In genomic region chr11:86972734-86973133, GRCh38 we compare ENCODE assay signal across 39 cellular contexts.
"Had no signal": no experiment of that assay in that cellular context is flagged by ENCODE, and none has a peak within 500 bp of the region (broad histone marks: within the 10 kb centered on the region; RNA-seq: fewer than 3 reads in every experiment).

No MANE protein-coding gene starts in this region.

- H3K27me3 Mint-ChIP-seq: brain had no signal

- H3K36me3 Mint-ChIP-seq: activated naive CD4-positive, alpha-beta T cell treated with anti-CD3 and anti-CD28 coated beads, Interleukin-2, amount 10 ng/mL, durations not matched to agents 7 days and 5 days; activated naive CD8-positive, alpha-beta T cell treated with anti-CD3 and anti-CD28 coated beads for 36 hours had no signal

- H3K4me1 ChIP-seq: adrenal gland, body of pancreas, breast epithelium had no signal

- H3K9me3 ChIP-seq: adrenal gland, body of pancreas had no signal

- H3K27me3 ChIP-seq: adrenal gland, ascending aorta, body of pancreas, brain microvascular endothelial cell, breast epithelium, cardiac muscle cell had no signal

- H3K27ac ChIP-seq: adrenal gland, ascending aorta, body of pancreas, brain microvascular endothelial cell, breast epithelium, cardiac muscle cell had no signal

- H3K4me3 Mint-ChIP-seq: activated naive CD4-positive, alpha-beta T cell treated with anti-CD3 and anti-CD28 coated beads for 36 hours; activated naive CD4-positive, alpha-beta T cell treated with anti-CD3 and anti-CD28 coated beads, Interleukin-2, amount 10 ng/mL, durations not matched to agents 7 days and 5 days; activated naive CD4-positive, alpha-beta T cell treated with anti-CD3 and anti-CD28 coated beads, Interleukin-2, amount 50 U/mL, for 24 hours; activated naive CD8-positive, alpha-beta T cell; activated naive CD8-positive, alpha-beta T cell treated with anti-CD3 and anti-CD28 coated beads for 36 hours; activated naive CD8-positive, alpha-beta T cell treated with anti-CD3 and anti-CD28 coated beads, Interleukin-2, amount 10 ng/mL, durations not matched to agents 7 days and 5 days; activated naive CD8-positive, alpha-beta T cell treated with anti-CD3 and anti-CD28 coated beads, Interleukin-2, amount 50 U/mL, for 24 hours; activated T-cell treated with anti-CD3 and anti-CD28 coated beads, Interleukin-2, amount 50 U/mL, for 24 hours; activated T-cell treated with anti-CD3 and anti-CD28 coated beads, Interleukin-2, amount 50 U/mL, for 4 hours; activated T-cell treated with anti-CD3 and anti-CD28 coated beads, Interleukin-2, amount 50 U/mL, for 72 hours; activated T-helper 1 cell treated with anti-CD3 and anti-CD28 coated beads, Interleukin-12 subunit alpha, Interleukin-12 subunit beta, Interleukin-2, Interleukin-4 antibody, amounts not matched to agents 30 ng/mL and 10 ng/mL and 1 ng/mL, durations not matched to agents 14 hours and 24 hours and 36 hours; activated T-helper 17 cell treated with anti-CD3 and anti-CD28 coated beads, Interleukin-2, amount 50 U/mL, for 72 hours; brain; central memory CD8-positive, alpha-beta T cell had no signal

- H3K4me3 ChIP-seq: adrenal gland, ascending aorta, body of pancreas, breast epithelium, cardiac muscle cell had no signal

- FAIRE-seq: astrocyte, bronchial epithelial cell had no signal

- H3K36me3 ChIP-seq: adrenal gland, ascending aorta, brain microvascular endothelial cell, breast epithelium, cardiac muscle cell had no signal

- H3K4me1 Mint-ChIP-seq: activated naive CD4-positive, alpha-beta T cell treated with anti-CD3 and anti-CD28 coated beads, Interleukin-2, amount 10 ng/mL, durations not matched to agents 7 days and 5 days; activated naive CD4-positive, alpha-beta T cell treated with anti-CD3 and anti-CD28 coated beads, Interleukin-2, amount 50 U/mL, for 24 hours; activated naive CD8-positive, alpha-beta T cell treated with anti-CD3 and anti-CD28 coated beads for 36 hours; activated naive CD8-positive, alpha-beta T cell treated with anti-CD3 and anti-CD28 coated beads, Interleukin-2, amount 10 ng/mL, durations not matched to agents 7 days and 5 days; activated naive CD8-positive, alpha-beta T cell treated with anti-CD3 and anti-CD28 coated beads, Interleukin-2, amount 50 U/mL, for 24 hours; activated T-helper 17 cell treated with anti-CD3 and anti-CD28 coated beads, Interleukin-2, amount 50 U/mL, for 72 hours; brain; central memory CD8-positive, alpha-beta T cell had no signal

- H3K27ac Mint-ChIP-seq: activated naive CD4-positive, alpha-beta T cell treated with anti-CD3 and anti-CD28 coated beads for 36 hours; activated naive CD4-positive, alpha-beta T cell treated with anti-CD3 and anti-CD28 coated beads, Interleukin-2, amount 10 ng/mL, durations not matched to agents 7 days and 5 days; activated naive CD4-positive, alpha-beta T cell treated with anti-CD3 and anti-CD28 coated beads, Interleukin-2, amount 50 U/mL, for 24 hours; activated naive CD4-positive, alpha-beta T cell treated with anti-CD3 and anti-CD28 coated beads, Interleukin-2, amount 50 U/mL, for 72 hours; activated naive CD8-positive, alpha-beta T cell; activated naive CD8-positive, alpha-beta T cell treated with anti-CD3 and anti-CD28 coated beads for 36 hours; activated naive CD8-positive, alpha-beta T cell treated with anti-CD3 and anti-CD28 coated beads, Interleukin-2, amount 10 ng/mL, durations not matched to agents 7 days and 5 days; activated naive CD8-positive, alpha-beta T cell treated with anti-CD3 and anti-CD28 coated beads, Interleukin-2, amount 50 U/mL, for 24 hours; activated T-cell treated with anti-CD3 and anti-CD28 coated beads, Interleukin-2, amount 50 U/mL, for 24 hours; activated T-cell treated with anti-CD3 and anti-CD28 coated beads, Interleukin-2, amount 50 U/mL, for 72 hours; activated T-helper 1 cell treated with anti-CD3 and anti-CD28 coated beads, Interleukin-12 subunit alpha, Interleukin-12 subunit beta, Interleukin-2, Interleukin-4 antibody, amounts not matched to agents 30 ng/mL and 10 ng/mL and 1 ng/mL, durations not matched to agents 14 hours and 24 hours and 36 hours; activated T-helper 17 cell treated with anti-CD3 and anti-CD28 coated beads, Interleukin-2, amount 50 U/mL, for 72 hours; activated T-helper 2 cell treated with anti-CD3 and anti-CD28 coated beads, Interferon-gamma antibody, Interleukin-2, Interleukin-4, amounts not matched to agents 10 μg/mL and 5 μg/mL and 100 μg/mL, durations not matched to agents 14 hours and 24 hours and 36 hours; brain had no signal

- ATAC-seq: activated naive CD4-positive, alpha-beta T cell treated with anti-CD3 and anti-CD28 coated beads, Interleukin-2, amount 50 U/mL, for 72 hours; activated naive CD8-positive, alpha-beta T cell treated with anti-CD3 and anti-CD28 coated beads, Interleukin-2, amount 50 U/mL, for 24 hours; activated T-cell treated with anti-CD3 and anti-CD28 coated beads, Interleukin-2, amount 50 U/mL, for 4 hours; activated T-cell treated with anti-CD3 and anti-CD28 coated beads, Interleukin-2, amount 50 U/mL, for 72 hours; activated T-helper 17 cell treated with anti-CD3 and anti-CD28 coated beads, Interleukin-2, amount 50 U/mL, for 72 hours; body of pancreas had no signal

- DNase-seq: activated effector memory CD4-positive, alpha-beta T cell treated with anti-CD3 and anti-CD28 coated beads, Interleukin-2, amount 50 U/mL, for 16 hours; activated effector memory CD4-positive, alpha-beta T cell treated with Interleukin-2 at 50 U/mL for 16 hours; activated gamma-delta T cell; activated gamma-delta T cell treated with Interleukin-2 at 50 U/mL for 16 hours; activated naive CD4-positive, alpha-beta T cell; activated naive CD4-positive, alpha-beta T cell treated with anti-CD3 and anti-CD28 coated beads for 36 hours; activated naive CD4-positive, alpha-beta T cell treated with anti-CD3 and anti-CD28 coated beads, Interleukin-2, amount 10 ng/mL, durations not matched to agents 7 days and 5 days; activated naive CD4-positive, alpha-beta T cell treated with anti-CD3 and anti-CD28 coated beads, Interleukin-2, amount 50 U/mL, for 16 hours; activated naive CD4-positive, alpha-beta T cell treated with Interleukin-2 at 50 U/mL for 16 hours; activated naive CD8-positive, alpha-beta T cell treated with anti-CD3 and anti-CD28 coated beads for 36 hours; activated naive CD8-positive, alpha-beta T cell treated with anti-CD3 and anti-CD28 coated beads, Interleukin-2, amount 10 ng/mL, durations not matched to agents 7 days and 5 days; activated naive CD8-positive, alpha-beta T cell treated with anti-CD3 and anti-CD28 coated beads, Interleukin-2, amount 50 U/mL, for 24 hours; activated T-cell treated with anti-CD3 and anti-CD28 coated beads, Interleukin-2, amount 50 U/mL, for 24 hours; activated T-cell treated with anti-CD3 and anti-CD28 coated beads, Interleukin-2, amount 50 U/mL, for 4 hours; activated T-cell treated with anti-CD3 and anti-CD28 coated beads, Interleukin-2, amount 50 U/mL, for 48 hours; activated T-cell treated with anti-CD3 and anti-CD28 coated beads, Interleukin-2, amount 50 U/mL, for 72 hours; adrenal gland; amniotic stem cell; amygdala; anterior cingulate cortex; aorta; body of pancreas; brain microvascular endothelial cell; caudate nucleus; central memory CD4-positive, alpha-beta T cell; cerebellar nuclear complex had no signal
